ENCODE assay signal across 9 cellular contexts in the genomic region with DNA sequence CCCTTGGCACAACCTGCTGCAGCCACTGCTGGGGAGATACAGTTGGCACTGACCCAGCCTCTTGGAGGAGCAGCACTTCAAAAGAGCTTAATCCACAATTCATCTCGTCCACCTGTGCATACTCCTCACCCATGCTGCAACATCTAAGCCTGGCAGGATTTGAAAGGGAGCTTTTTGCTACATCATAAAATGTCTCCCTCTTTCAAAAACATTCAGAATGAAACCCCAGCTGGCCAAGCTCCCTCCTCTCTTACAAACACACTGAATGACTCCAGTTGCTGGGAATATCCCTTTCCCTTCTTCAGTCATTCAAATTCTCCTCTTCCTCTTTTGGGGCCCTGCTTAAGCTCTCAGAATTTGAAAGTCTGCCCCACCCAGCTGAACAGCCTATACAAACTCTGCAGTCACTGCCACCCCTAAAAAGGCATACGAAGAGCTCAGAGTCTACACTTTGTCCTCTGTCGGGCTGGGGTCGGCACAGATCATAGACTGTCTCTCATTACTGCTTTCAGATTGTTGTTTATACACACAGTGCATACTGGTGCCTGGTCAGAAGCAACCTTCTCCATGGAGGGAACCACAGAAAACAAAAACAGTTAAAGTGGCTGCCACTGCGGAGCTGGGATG. TPM values are rescaled to one million over a fixed set of nuclear protein-coding genes. Genes with fewer than 3 reads are reported as not detected.
DNase-seq lines count a peak whose midpoint lies in the region; ATAC-seq and TF ChIP-seq lines count a peak whose summit lies in the region.
"Had no signal": no experiment of that assay in that cellular context is flagged by ENCODE, and none has a peak within 500 bp of the region (broad histone marks: within the 10 kb centered on the region; RNA-seq: fewer than 3 reads in every experiment).

No MANE protein-coding gene starts in this region.

- H3K4me1 Mint-ChIP-seq in chondrocyte (ENCODE audit: low read depth) = peaks cover 13% of the 10 kb centered on the region

- TF ChIP-seq POLR2A in thyroid gland (IDR thresholded peaks at IDR 0.05) = no peak

- H3K4me1 ChIP-seq in cardiac muscle cell (ENCODE audit: low read depth) (peaks cover 13% of the 10 kb centered on the region), thyroid gland (peaks cover 8 to 9% of the 10 kb centered on the region in 2 donors)
- H3K4me1 ChIP-seq: transverse colon had no signal

- ATAC-seq in left cardiac atrium = no peak
- ATAC-seq in GM18519 (IDR thresholded peaks at IDR 0.05; ENCODE audit: low FRiP score, unreplicated experiment) = no peak

- no peak for TF ChIP-seq CTCF in cardiac muscle cell (IDR thresholded peaks at IDR 0.05; ENCODE audit: low read depth, low read length)
- TF ChIP-seq CTCF in chondrocyte (IDR thresholded peaks at IDR 0.05) = no peak
- TF ChIP-seq CTCF in thyroid gland (IDR thresholded peaks at IDR 0.05) = no peak

- DNase-seq in cardiac muscle cell (ENCODE audit: low read depth in 1 of 2, low spot score in 1 of 2) (no peak), left cardiac atrium (no peak), NCI-H1092 (lab: John Stamatoyannopoulos, UW) (peak; percentile 16), chondrocyte (ENCODE audit: low spot score) (no peak), thyroid gland (peak; percentile 79 to 81), SHP77 treated with DMSO at 0.1 percent for 48 hours (lab: John Stamatoyannopoulos, UW) (no peak), COR-L47 (lab: John Stamatoyannopoulos, UW) (no peak)
- DNase-seq: transverse colon had no signal

- no peaks in the 10 kb centered on the region for H3K27me3 ChIP-seq in cardiac muscle cell
- no peaks in the 10 kb centered on the region for H3K27me3 ChIP-seq in thyroid gland
- H3K27me3 ChIP-seq: transverse colon had no signal

- no peaks in the 10 kb centered on the region for H3K27me3 Mint-ChIP-seq in chondrocyte (ENCODE audit: low read depth)

- intact Hi-C loops in left cardiac atrium (cut with DNase I) = no loop called here
- intact Hi-C loops in thyroid gland (cut with DNase I) = no loop called here

- H3K27ac ChIP-seq in cardiac muscle cell (peak overlapping the region; percentile 8), thyroid gland (no peak overlapping the region)
- H3K27ac ChIP-seq: transverse colon had no signal

- peak overlapping the region; percentile 84 for H3K27ac Mint-ChIP-seq in chondrocyte (ENCODE audit: unreplicated experiment)

- H3K4me3 ChIP-seq in cardiac muscle cell = no peak overlapping the region
- H3K4me3 ChIP-seq in thyroid gland (replicated peaks in 1 of 3) = no peak overlapping the region
- H3K4me3 ChIP-seq: transverse colon had no signal

- H3K36me3 ChIP-seq in cardiac muscle cell = peaks cover 36% of the 10 kb centered on the region
- H3K36me3 ChIP-seq in thyroid gland = peaks cover 33 to 47% of the 10 kb centered on the region in 2 donors

- WGBS in thyroid gland, 2 donors = 56 to 59% methylated on average over 5 of the region's 5 CpGs

- H3K9me3 ChIP-seq in cardiac muscle cell (ENCODE audit: low read depth) (no peaks in the 10 kb centered on the region), thyroid gland (no peaks in the 10 kb centered on the region)
- H3K9me3 ChIP-seq: transverse colon had no signal

- H3K4me3 Mint-ChIP-seq in chondrocyte (ENCODE audit: unreplicated experiment) = no peak overlapping the region

- H3K36me3 Mint-ChIP-seq in chondrocyte (ENCODE audit: low read depth) = peaks cover 22% of the 10 kb centered on the region

- no peaks in the 10 kb centered on the region for H3K9me3 Mint-ChIP-seq in chondrocyte (ENCODE audit: low read depth)

RNA-seq across cellular contexts. Expression of a gene that starts 8.8 kb away (rescaled TPM):
- total RNA-seq in cardiac muscle cell (58.5 and 64.5 TPM in 2 replicates), left cardiac atrium (10 to 100 TPM; 27.9 to 28.2 TPM), chondrocyte (41.7 to 63.7 TPM (median 44.4 TPM) in 3 replicates), thyroid gland (10 to 100 TPM; 53.7 to 76.3 (median 71.4) TPM)
- polyA plus RNA-seq in cardiac muscle cell = 87.8 and 88.6 TPM in 2 replicates

RNA-seq across cellular contexts. Expression of a gene that starts 27.5 kb away (rescaled TPM):
- total RNA-seq in cardiac muscle cell (205 and 314 TPM in 2 replicates), left cardiac atrium (100 to 1,000 TPM; 275 to 362 TPM), chondrocyte (138 to 173 TPM (median 143 TPM) in 3 replicates), thyroid gland (100 to 1,000 TPM; 122 to 166 (median 136) TPM)
- polyA plus RNA-seq in cardiac muscle cell = 347 and 397 TPM in 2 replicates

Comparison
In these comparisons a context has a peak if more than half of its experiments do, and no peak if none do; other contexts are left out.
1. DNase-seq: peak in NCI-H1092 (single experiment) and thyroid gland (2 of 2); none in cardiac muscle cell (0 of 2), left cardiac atrium (single experiment), chondrocyte (single experiment), SHP77 treated with DMSO at 0.1 percent for 48 hours (single experiment) and COR-L47 (single experiment).